Comparison of ENCODE assay signal across 10 cellular contexts in the genomic region with DNA sequence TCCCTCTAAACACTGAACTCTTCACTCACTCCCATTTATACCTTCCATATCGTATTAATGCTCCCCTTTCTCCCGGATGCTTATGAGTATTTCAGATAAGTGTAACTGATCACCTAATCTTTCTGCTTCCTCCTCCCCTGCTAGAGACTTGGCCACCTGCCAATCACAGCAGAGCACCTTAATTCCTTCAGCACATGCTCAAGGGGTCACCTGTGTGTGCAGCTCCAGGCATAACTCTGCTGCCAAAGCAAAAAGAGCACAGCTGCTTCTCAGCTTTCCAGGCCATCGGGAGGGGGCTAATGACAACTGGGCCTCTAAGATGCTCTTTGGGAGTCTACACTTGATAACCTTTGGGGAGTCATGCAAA.
DNase-seq lines count a peak whose midpoint lies in the region; ATAC-seq and TF ChIP-seq lines count a peak whose summit lies in the region.
"Had no signal": no experiment of that assay in that cellular context is flagged by ENCODE, and none has a peak within 500 bp of the region (broad histone marks: within the 10 kb centered on the region; RNA-seq: fewer than 3 reads in every experiment).

No MANE protein-coding gene starts in this region.

- no peak for TF ChIP-seq POLR2A in sigmoid colon (IDR thresholded peaks at IDR 0.05)

- H3K4me1 ChIP-seq in sigmoid colon, result no peaks in the 10 kb centered on the region
- H3K4me1 ChIP-seq: pancreas, upper lobe of left lung had no signal

- TF ChIP-seq EP300 in sigmoid colon (IDR thresholded peaks at IDR 0.05), result no peak

- no peak for TF ChIP-seq CTCF in sigmoid colon (IDR thresholded peaks at IDR 0.05)

- no peak overlapping the region for H3K4me3 Mint-ChIP-seq in T-helper 1 cell treated with Interleukin-12 subunit alpha and Interleukin-12 subunit beta and Interleukin-4 antibody, amounts not matched to agents 30 μg/mL and 1 μg/mL, for 36 hours

- H3K9me3 ChIP-seq in sigmoid colon, result no peaks in the 10 kb centered on the region
- H3K9me3 ChIP-seq: pancreas, upper lobe of left lung had no signal

- WGBS in sigmoid colon, 2 donors, result 70 to 81% methylated on average over 3 of the region's 3 CpGs

- H3K27ac Mint-ChIP-seq in T-helper 1 cell treated with Interleukin-12 subunit alpha and Interleukin-12 subunit beta and Interleukin-4 antibody, amounts not matched to agents 30 μg/mL and 1 μg/mL, for 36 hours, result peak overlapping the region; percentile 5

- no peak overlapping the region for H3K27ac ChIP-seq in sigmoid colon
- H3K27ac ChIP-seq: pancreas, upper lobe of left lung had no signal

- no peaks in the 10 kb centered on the region for H3K36me3 Mint-ChIP-seq in T-helper 1 cell treated with Interleukin-12 subunit alpha and Interleukin-12 subunit beta and Interleukin-4 antibody, amounts not matched to agents 30 μg/mL and 1 μg/mL, for 36 hours (ENCODE audit: low read depth)

- no peaks in the 10 kb centered on the region for H3K27me3 ChIP-seq in sigmoid colon
- H3K27me3 ChIP-seq: pancreas, upper lobe of left lung had no signal

- no peak for DNase-seq in T-helper 1 cell
- peak; percentile 51 for DNase-seq in NCI-H345 (lab: John Stamatoyannopoulos, UW)
- DNase-seq in left kidney (ENCODE audit: low read depth, low spot score), result peak; percentile 51
- no peak for DNase-seq in mucosa of gallbladder (ENCODE audit: low spot score)
- no peak for DNase-seq in sigmoid colon
- DNase-seq in HCEC 1CT, result no peak
- DNase-seq: upper lobe of left lung had no signal

- no peaks in the 10 kb centered on the region for H3K36me3 ChIP-seq in sigmoid colon
- H3K36me3 ChIP-seq: pancreas, upper lobe of left lung had no signal

- no peaks in the 10 kb centered on the region for H3K9me3 Mint-ChIP-seq in T-helper 1 cell treated with Interleukin-12 subunit alpha and Interleukin-12 subunit beta and Interleukin-4 antibody, amounts not matched to agents 30 μg/mL and 1 μg/mL, for 36 hours

- H3K4me1 Mint-ChIP-seq in T-helper 1 cell treated with Interleukin-12 subunit alpha and Interleukin-12 subunit beta and Interleukin-4 antibody, amounts not matched to agents 30 μg/mL and 1 μg/mL, for 36 hours (ENCODE audit: low read depth), result peaks cover 14% of the 10 kb centered on the region

- H3K27me3 Mint-ChIP-seq in T-helper 1 cell treated with Interleukin-12 subunit alpha and Interleukin-12 subunit beta and Interleukin-4 antibody, amounts not matched to agents 30 μg/mL and 1 μg/mL, for 36 hours (ENCODE audit: low read depth), result no peaks in the 10 kb centered on the region

- intact Hi-C loops in sigmoid colon (cut with DNase I), result no loop called here

- ATAC-seq in GM21515 (IDR thresholded peaks at IDR 0.05; ENCODE audit: unreplicated experiment), result peak; percentile 36
- ATAC-seq: pancreas had no signal

- no peak overlapping the region for H3K4me3 ChIP-seq in sigmoid colon
- H3K4me3 ChIP-seq: pancreas, upper lobe of left lung had no signal

Comparison
In these comparisons a context has a peak if more than half of its experiments do, and no peak if none do; other contexts are left out.
1. DNase-seq: peak in NCI-H345 (single experiment) and left kidney (single experiment); none in T-helper 1 cell (0 of 5), mucosa of gallbladder (single experiment), sigmoid colon (single experiment) and HCEC 1CT (single experiment).